Comparison of ENCODE assay signal across 20 cellular contexts in genomic region chr12:88493651-88494050, GRCh38.
DNase-seq lines count a peak whose midpoint lies in the region; ATAC-seq and TF ChIP-seq lines count a peak whose summit lies in the region.
"Had no signal": no experiment of that assay in that cellular context is flagged by ENCODE, and none has a peak within 500 bp of the region (broad histone marks: within the 10 kb centered on the region; RNA-seq: fewer than 3 reads in every experiment).

No MANE protein-coding gene starts in this region.

- in situ Hi-C loops in ACHN (cut with HindIII; ENCODE audit: low pct_ligation_motif_present, low pct_unique_long_range_greater_than_20kb, low sequenced_read_pairs), result no loop called here

- POLR2A ChIA-PET in activated CD8-positive, alpha-beta T cell treated with anti-CD3 and anti-CD28 coated beads for 36 hours (lab: Charles Lee), result no interaction called here

- no peak overlapping the region for H3K4me3 Mint-ChIP-seq in activated CD8-positive, alpha-beta T cell treated with anti-CD3 and anti-CD28 coated beads for 36 hours
- H3K4me3 Mint-ChIP-seq: activated T-helper 17 cell treated with anti-CD3 and anti-CD28 coated beads, Interleukin-2, amount 50 U/mL, for 72 hours; naive B cell had no signal

- no peak overlapping the region for H3K27ac Mint-ChIP-seq in activated CD8-positive, alpha-beta T cell treated with anti-CD3 and anti-CD28 coated beads for 36 hours
- H3K27ac Mint-ChIP-seq: activated T-helper 17 cell treated with anti-CD3 and anti-CD28 coated beads, Interleukin-2, amount 50 U/mL, for 72 hours; naive B cell had no signal

- H3K36me3 Mint-ChIP-seq in activated CD8-positive, alpha-beta T cell treated with anti-CD3 and anti-CD28 coated beads for 36 hours (ENCODE audit: low read depth), result no peaks in the 10 kb centered on the region
- H3K36me3 Mint-ChIP-seq: naive B cell had no signal

- H3K4me3 ChIP-seq in fibroblast of pulmonary artery (replicated peaks; ENCODE audit: low read depth, low read length), result peak overlapping the region; percentile 4
- H3K4me3 ChIP-seq: GM12878, left lung, tibial nerve had no signal

- CTCF ChIA-PET in activated CD8-positive, alpha-beta T cell treated with anti-CD3 and anti-CD28 coated beads for 36 hours (lab: Charles Lee), result no interaction called here

- intact Hi-C loops in activated CD8-positive, alpha-beta T cell treated with anti-CD3 and anti-CD28 coated beads for 36 hours (cut with micrococcal nuclease), result no loop called here

- no peaks in the 10 kb centered on the region for H3K4me1 Mint-ChIP-seq in activated CD8-positive, alpha-beta T cell treated with anti-CD3 and anti-CD28 coated beads for 36 hours (ENCODE audit: low read depth)
- H3K4me1 Mint-ChIP-seq: activated T-helper 17 cell treated with anti-CD3 and anti-CD28 coated beads, Interleukin-2, amount 50 U/mL, for 72 hours; naive B cell had no signal

- peak; percentile 13 for DNase-seq in ACHN
- peak; percentile 90 for DNase-seq in HCEC 1CT
- DNase-seq in fibroblast of pulmonary artery (ENCODE audit: low read depth), result peak; percentile 86
- no peak for DNase-seq in DMS153 (lab: John Stamatoyannopoulos, UW)
- no peak for DNase-seq in SKM-1 treated with dmso at 0.1 percent for 144 hours (lab: John Stamatoyannopoulos, UW; ENCODE audit: unreplicated experiment)
- no peak for DNase-seq in activated CD8-positive, alpha-beta T cell treated with anti-CD3 and anti-CD28 coated beads for 36 hours
- DNase-seq: activated CD4-positive, alpha-beta T cell treated with anti-CD3 and anti-CD28 coated beads, Interleukin-2, amount 50 U/mL, for 48 hours; aorta; DMS 273 treated with DMSO at 0.1 percent for 48 hours; effector memory CD4-positive, alpha-beta T cell; left lung; naive B cell; NCI-H1436; NCI-H748 treated with DMSO at 0.1 percent for 48 hours; SHP77 had no signal

- peak; percentile 36; the same call in 1 of the 3 replicates for ATAC-seq in SK-N-SH treated with all-trans-retinoic acid at 6 μM for 48 hours
- no peak for ATAC-seq in activated CD8-positive, alpha-beta T cell treated with anti-CD3 and anti-CD28 coated beads for 36 hours
- no peak for ATAC-seq in HG03097 (IDR thresholded peaks at IDR 0.05; ENCODE audit: low FRiP score, unreplicated experiment)
- ATAC-seq: activated T-helper 17 cell treated with anti-CD3 and anti-CD28 coated beads, Interleukin-2, amount 50 U/mL, for 72 hours; GM12878; left lung had no signal

- no peaks in the 10 kb centered on the region for H3K9me3 Mint-ChIP-seq in activated CD8-positive, alpha-beta T cell treated with anti-CD3 and anti-CD28 coated beads for 36 hours

- TF ChIP-seq CTCF in fibroblast of pulmonary artery (IDR thresholded peaks at IDR 0.05; ENCODE audit: low read length, missing control alignments), result no peak
- no peak for TF ChIP-seq CTCF in activated CD8-positive, alpha-beta T cell treated with anti-CD3 and anti-CD28 coated beads for 36 hours (IDR thresholded peaks at IDR 0.05)

- H3K27me3 Mint-ChIP-seq in activated CD8-positive, alpha-beta T cell treated with anti-CD3 and anti-CD28 coated beads for 36 hours, result no peaks in the 10 kb centered on the region
- H3K27me3 Mint-ChIP-seq: activated T-helper 17 cell treated with anti-CD3 and anti-CD28 coated beads, Interleukin-2, amount 50 U/mL, for 72 hours; naive B cell had no signal

TF ChIP-seq in SK-N-SH treated with all-trans-retinoic acid at 6 μM for 48 hours, 23 proteins besides CTCF, POLR2A, EP300 and RAD21:
- TF ChIP-seq ZNF8 (CRISPR knock-in tag; IDR thresholded peaks at IDR 0.05) (no peak), TCF4 (CRISPR knock-in tag; IDR thresholded peaks at IDR 0.05; ENCODE audit: borderline replicate concordance) (no peak), ARNTL (CRISPR knock-in tag; IDR thresholded peaks at IDR 0.05; ENCODE audit: borderline replicate concordance, low read depth) (no peak), CREB5 (CRISPR knock-in tag; IDR thresholded peaks at IDR 0.05; ENCODE audit: low read depth) (no peak), TOX (CRISPR knock-in tag; IDR thresholded peaks at IDR 0.05; ENCODE audit: borderline replicate concordance) (no peak), TSHZ2 (CRISPR knock-in tag; IDR thresholded peaks at IDR 0.05) (no peak), ZFP3 (CRISPR knock-in tag; IDR thresholded peaks at IDR 0.05) (no peak), GLIS3 (CRISPR knock-in tag; IDR thresholded peaks at IDR 0.05) (no peak), RARB (CRISPR knock-in tag; IDR thresholded peaks at IDR 0.05) (no peak), BACH2 (CRISPR knock-in tag; IDR thresholded peaks at IDR 0.05; ENCODE audit: borderline replicate concordance) (no peak), ESRRG (CRISPR knock-in tag; IDR thresholded peaks at IDR 0.05) (no peak), OSR1 (CRISPR knock-in tag; IDR thresholded peaks at IDR 0.05) (no peak), CSDC2 (CRISPR knock-in tag; IDR thresholded peaks at IDR 0.05) (no peak), ZNF565 (CRISPR knock-in tag; conservative IDR thresholded peaks at IDR 0.05; ENCODE audit: low read depth) (no peak), PATZ1 (CRISPR knock-in tag; IDR thresholded peaks at IDR 0.05; ENCODE audit: borderline replicate concordance) (no peak)
TF ChIP-seq in SK-N-SH treated with all-trans-retinoic acid at 6 μM for 48 hours: peak in this region for 0.

Comparison
In these comparisons a context has a peak if more than half of its experiments do, and no peak if none do; other contexts are left out.
1. DNase-seq: peak in ACHN (single experiment), HCEC 1CT (single experiment) and fibroblast of pulmonary artery (single experiment); none in DMS153 (single experiment), SKM-1 treated with dmso at 0.1 percent for 144 hours (single experiment) and activated CD8-positive, alpha-beta T cell treated with anti-CD3 and anti-CD28 coated beads for 36 hours (single experiment).